ENCODE assay signal across 8 cellular contexts in the genomic region with DNA sequence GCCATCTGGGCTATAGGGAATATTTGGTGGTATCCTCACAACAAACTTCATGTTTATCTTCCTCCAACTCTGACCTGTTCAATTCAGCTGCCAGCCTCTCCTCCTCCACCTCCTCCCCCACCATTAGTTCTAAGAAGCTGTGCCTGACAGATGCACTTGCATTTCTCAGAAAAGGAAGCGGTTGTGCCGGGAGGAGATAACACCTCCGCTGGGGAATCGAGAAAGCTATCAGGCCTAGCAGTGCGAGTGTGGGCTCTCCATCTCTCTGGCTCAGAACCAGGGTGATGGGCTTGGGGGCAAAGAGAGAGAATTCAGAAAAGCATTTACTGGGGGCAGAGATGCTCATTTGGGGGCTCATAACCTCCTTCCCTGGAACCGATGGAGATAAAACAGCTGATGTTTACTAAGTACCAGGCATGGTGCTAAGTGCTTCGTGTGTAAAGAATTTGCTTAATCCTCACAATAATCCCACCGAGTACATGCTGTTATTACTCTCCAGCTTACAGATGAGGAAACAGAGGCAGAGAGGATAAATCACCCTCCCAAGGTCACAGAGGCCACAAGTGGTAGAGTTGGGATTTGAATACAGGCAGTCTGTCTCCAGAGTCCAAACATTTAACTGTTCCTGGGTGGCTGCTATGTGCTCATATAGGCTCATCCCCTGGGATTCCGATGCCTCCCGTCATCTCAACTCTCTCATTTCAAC. TPM values are rescaled to one million over a fixed set of nuclear protein-coding genes. Genes with fewer than 3 reads are reported as not detected.
DNase-seq lines count a peak whose midpoint lies in the region; ATAC-seq and TF ChIP-seq lines count a peak whose summit lies in the region.

No MANE protein-coding gene starts in this region.

- H3K9ac ChIP-seq in subcutaneous abdominal adipose tissue (ENCODE audit: low read length in 5 of 5): peak overlapping the region in 2 of 5 donors; percentile 3 to 44

- H3K27me3 ChIP-seq in WERI-Rb-1 (ENCODE audit: insufficient read depth, low read depth, severe bottlenecking) (no peaks in the 10 kb centered on the region), subcutaneous abdominal adipose tissue (ENCODE audit: control insufficient read depth in 5 of 5, insufficient read depth in 4 of 5, low read length in 5 of 5) (no peaks in the 10 kb centered on the region)

- peaks cover 38% of the 10 kb centered on the region for H3K36me3 Mint-ChIP-seq in natural killer cell treated with Interleukin-12 subunit alpha and Interleukin-12 subunit beta and Interleukin-15 and Interleukin-18, amount 100 ng/mL, for 72 hours

- H3K4me1 ChIP-seq in subcutaneous abdominal adipose tissue (ENCODE audit: control insufficient read depth in 5 of 5, insufficient read depth in 5 of 5, low read length in 5 of 5): peaks cover 11 to 84% (median 61%) of the 10 kb centered on the region in 5 donors

- no peak overlapping the region for H3K4me3 ChIP-seq in WERI-Rb-1 (ENCODE audit: low read depth, low read length)
- H3K4me3 ChIP-seq in subcutaneous abdominal adipose tissue (ENCODE audit: low read depth in 1 of 5, low read length in 5 of 5): peak overlapping the region; percentile 11 to 59 (median 43)

- H3K9me3 Mint-ChIP-seq in natural killer cell treated with Interleukin-12 subunit alpha and Interleukin-12 subunit beta and Interleukin-15 and Interleukin-18, amount 100 ng/mL, for 72 hours: no peaks in the 10 kb centered on the region

- peak overlapping the region; percentile 66 for H3K27ac ChIP-seq in WERI-Rb-1
- peak overlapping the region; percentile 67 for H3K27ac ChIP-seq in subcutaneous abdominal adipose tissue (ENCODE audit: low read depth, low read length)

- H3K9me3 ChIP-seq in WERI-Rb-1 (ENCODE audit: severe bottlenecking) (no peaks in the 10 kb centered on the region), subcutaneous abdominal adipose tissue (ENCODE audit: control insufficient read depth in 5 of 5, low read length in 5 of 5) (no peaks in the 10 kb centered on the region)

- peaks cover 81 to 93% of the 10 kb centered on the region in 2 donors for H3K4me1 Mint-ChIP-seq in natural killer cell treated with Interleukin-12 subunit alpha and Interleukin-12 subunit beta and Interleukin-15 and Interleukin-18, amount 100 ng/mL, for 72 hours (ENCODE audit: low read depth in 2 of 2)

- ATAC-seq in HG02973 (IDR thresholded peaks at IDR 0.05; ENCODE audit: unreplicated experiment) (peak; percentile 42), HG02840 (IDR thresholded peaks at IDR 0.05; ENCODE audit: low FRiP score, unreplicated experiment) (no peak)
- ATAC-seq in natural killer cell treated with Interleukin-12 subunit alpha and Interleukin-12 subunit beta and Interleukin-15 and Interleukin-18, amount 100 ng/mL, for 72 hours: peak; percentile 81 to 82

- no peak for TF ChIP-seq CTCF in WERI-Rb-1 (IDR thresholded peaks at IDR 0.05; ENCODE audit: low read depth, low read length)

- peak overlapping the region; percentile 99 to 100 for H3K27ac Mint-ChIP-seq in natural killer cell treated with Interleukin-12 subunit alpha and Interleukin-12 subunit beta and Interleukin-15 and Interleukin-18, amount 100 ng/mL, for 72 hours

- H3K36me3 ChIP-seq in WERI-Rb-1 (peaks cover 86% of the 10 kb centered on the region), subcutaneous abdominal adipose tissue (ENCODE audit: control insufficient read depth in 5 of 5, insufficient read depth in 5 of 5, low read length in 5 of 5) (peaks cover 2 to 38% (median 23%) of the 10 kb centered on the region in 5 donors)

- H3K4me3 Mint-ChIP-seq in natural killer cell treated with Interleukin-12 subunit alpha and Interleukin-12 subunit beta and Interleukin-15 and Interleukin-18, amount 100 ng/mL, for 72 hours: peak overlapping the region; percentile 98

- DNase-seq in D341Med (ENCODE audit: low spot score) (peak; percentile 64), WERI-Rb-1 (peak; percentile 42), cerebellar cortex (ENCODE audit: low spot score) (peak; percentile 42), midbrain (lab: John Stamatoyannopoulos, UW) (no peak)
- peak; percentile 88 for DNase-seq in natural killer cell treated with Interleukin-12 subunit alpha and Interleukin-12 subunit beta and Interleukin-15 and Interleukin-18, amount 100 ng/mL, for 72 hours (ENCODE audit: low spot score)

- H3K27me3 Mint-ChIP-seq in natural killer cell treated with Interleukin-12 subunit alpha and Interleukin-12 subunit beta and Interleukin-15 and Interleukin-18, amount 100 ng/mL, for 72 hours: no peaks in the 10 kb centered on the region

RNA-seq across cellular contexts. Expression of gene COX4I2, which starts 38.3 kb away (rescaled TPM):
- total RNA-seq in natural killer cell treated with Interleukin-12 subunit alpha and Interleukin-12 subunit beta and Interleukin-15 and Interleukin-18, amount 100 ng/mL, for 72 hours: not detected

RNA-seq across cellular contexts. Expression of gene BCL2L1, which starts 46.7 kb away (rescaled TPM):
- total RNA-seq in natural killer cell treated with Interleukin-12 subunit alpha and Interleukin-12 subunit beta and Interleukin-15 and Interleukin-18, amount 100 ng/mL, for 72 hours: 100 to 1,000 TPM; 140 to 325 TPM
